ENCODE assay signal across 20 cellular contexts in genomic region chr6:110529907-110530306, GRCh38. TPM values are rescaled to one million over a fixed set of nuclear protein-coding genes. Genes with fewer than 3 reads are reported as not detected.
A peak's percentile ranks its signal among the peaks of the same experiment; 100 is the strongest.
DNase-seq lines count a peak whose midpoint lies in the region; ATAC-seq, FAIRE-seq and TF ChIP-seq lines count a peak whose summit lies in the region.
"Had no signal": no experiment of that assay in that cellular context is flagged by ENCODE, and none has a peak within 500 bp of the region (broad histone marks: within the 10 kb centered on the region; RNA-seq: fewer than 3 reads in every experiment).

No MANE protein-coding gene starts in this region.

- H2BK120ac ChIP-seq in IMR-90 (ENCODE audit: low read depth, low read length) = peak overlapping the region; percentile 97

- no peak for ATAC-seq in IMR-90 (ENCODE audit: low read depth)
- no peak for ATAC-seq in K562
- ATAC-seq in foreskin keratinocyte = no peak
- no peak for ATAC-seq in HG03135 (IDR thresholded peaks at IDR 0.05; ENCODE audit: unreplicated experiment)
- ATAC-seq in GM21786 (IDR thresholded peaks at IDR 0.05; ENCODE audit: unreplicated experiment) = no peak
- ATAC-seq: activated CD4-positive, CD25-positive, alpha-beta regulatory T cell treated with anti-CD3 and anti-CD28 coated beads, Interleukin-2, amount 50 U/mL, for 24 hours; lower lobe of right lung; natural killer cell had no signal

- H2AFZ ChIP-seq in IMR-90 (replicated peaks; ENCODE audit: low read length, poor library complexity) = peak overlapping the region; percentile 88
- H2AFZ ChIP-seq in K562 (ENCODE audit: low read depth, low read length) = no peak overlapping the region

- intact Hi-C loops in IMR-90 (cut with micrococcal nuclease) = loop anchor here (2.0 kb wide), 2 partner anchors 285 to 429 kb away; partner anchors contain the start of genes CDK19 and GTF3C6
- intact Hi-C loops in K562 (cut with micrococcal nuclease) = loop anchor here (2.0 kb wide), 4 partner anchors 419 to 727 kb away; no protein-coding TSS in a partner anchor

- no peak for FAIRE-seq in K562 (lab: Jason Lieb, UNC)

- peak overlapping the region; percentile 93 for H2AK9ac ChIP-seq in IMR-90 (replicated peaks; ENCODE audit: low read depth, low read length, poor library complexity)

- peak overlapping the region; percentile 93 for H2BK15ac ChIP-seq in IMR-90 (ENCODE audit: low read depth, low read length)

- H3K4me1 ChIP-seq in IMR-90 (ENCODE audit: control insufficient read depth, insufficient read depth, low read length) (peaks cover 13% of the 10 kb centered on the region), K562 (replicated peaks in 1 of 2; ENCODE audit: control insufficient read depth in 2 of 2, insufficient read depth in 2 of 2, low read length in 2 of 2) (no peaks in the 10 kb centered on the region; a peak in 1 of 5 replicates), foreskin keratinocyte (peaks cover 33% of the 10 kb centered on the region), tibial nerve (peaks cover 0 to 44% (median 2%) of the 10 kb centered on the region in 4 donors)

- H4K91ac ChIP-seq in IMR-90 (ENCODE audit: insufficient read depth, low read depth, low read length) = peak overlapping the region; percentile 87

- H3K79me1 ChIP-seq in IMR-90 (ENCODE audit: low read depth in 1 of 2, low read length in 2 of 2) = no peaks in the 10 kb centered on the region; a peak in 1 of 4 replicates

- H3K36me3 ChIP-seq in IMR-90 (ENCODE audit: control insufficient read depth, insufficient read depth, low read length) (no peaks in the 10 kb centered on the region), K562 (ENCODE audit: control insufficient read depth, insufficient read depth, low read length) (no peaks in the 10 kb centered on the region), tibial nerve (no peaks in the 10 kb centered on the region)
- H3K36me3 ChIP-seq: lower lobe of right lung, transverse colon had no signal

- peak overlapping the region; percentile 100 for H2AK5ac ChIP-seq in IMR-90 (ENCODE audit: low read depth, low read length)

- peak overlapping the region; percentile 68 for H4K5ac ChIP-seq in IMR-90 (ENCODE audit: low read depth, low read length)

- peaks cover 10% of the 10 kb centered on the region; the same call in 1 of the 2 replicates for H3K9me1 ChIP-seq in IMR-90 (ENCODE audit: insufficient read depth, low read length)
- H3K9me1 ChIP-seq in K562 (ENCODE audit: control insufficient read depth, insufficient read depth, low read length) = no peaks in the 10 kb centered on the region

- CTCF ChIA-PET in IMR-90 (lab: Yijun Ruan, JAX) = interaction anchor here (0.9 kb wide), 1 partner anchor 482 kb away, joined by 3 read pairs; no protein-coding TSS in a partner anchor
- CTCF ChIA-PET in K562 (lab: Yijun Ruan, JAX; ENCODE audit: low intra/inter-chr PET ratio) = no interaction called here

- H4K20me1 ChIP-seq in IMR-90 (ENCODE audit: insufficient read depth, low read length) (no peaks in the 10 kb centered on the region), K562 (replicated peaks; ENCODE audit: control insufficient read depth, insufficient read depth, low read length) (no peaks in the 10 kb centered on the region)

- peak overlapping the region; percentile 97 for H3K4ac ChIP-seq in IMR-90 (ENCODE audit: low read depth, low read length)

- peak; percentile 57 for DNase-seq in IMR-90
- no peak for DNase-seq in K562 (ENCODE audit: extremely low read depth in 1 of 4, low spot score in 3 of 4)
- no peak for DNase-seq in foreskin keratinocyte
- no peak for DNase-seq in tibial nerve (ENCODE audit: low spot score in 2 of 2)
- DNase-seq in OCI-M1 (lab: John Stamatoyannopoulos, UW) = no peak
- DNase-seq: CD4-positive, alpha-beta T cell; lower lobe of right lung; natural killer cell; NCI-H2029 treated with DMSO at 0.1 percent for 48 hours; NCI-H526; stimulated activated CD4-positive, alpha-beta T cell treated with anti-CD3 and anti-CD28 coated beads, Interleukin-12 subunit alpha, Interleukin-12 subunit beta, amount 100 ng/mL, for 4 hours; transverse colon had no signal

- H4K8ac ChIP-seq in IMR-90 (ENCODE audit: low read depth in 2 of 2, low read length in 2 of 2) = peak overlapping the region; percentile 60 to 96

- H3K4me2 ChIP-seq in IMR-90 (ENCODE audit: low read depth, low read length) (peak overlapping the region; percentile 40; the same call in 1 of the 2 replicates), K562 (ENCODE audit: insufficient read depth, low read length) (no peak overlapping the region)

- H3K9ac ChIP-seq in IMR-90 (ENCODE audit: low read depth, low read length) (no peak overlapping the region), K562 (ENCODE audit: insufficient read depth in 1 of 2, low read depth in 2 of 2, low read length in 2 of 2) (no peak overlapping the region)

- H3K18ac ChIP-seq in IMR-90 (ENCODE audit: low read depth, low read length) = peak overlapping the region; percentile 46; the same call in 1 of the 2 replicates

- TF ChIP-seq RAD21 in IMR-90 (IDR thresholded peaks at IDR 0.05; ENCODE audit: low read length) (no peak), K562 (CRISPR knock-in tag; conservative IDR thresholded peaks at IDR 0.05 in 1 of 2, IDR thresholded peaks at IDR 0.05 in 1 of 2) (no peak)

- no TSS peak for BruUV-seq in IMR-90 (replicated peaks; lab: Mats Ljungman, UMichigan)
- no TSS peak for BruUV-seq in K562 (replicated peaks; lab: Mats Ljungman, UMichigan)

- peak overlapping the region; percentile 97 for H2BK20ac ChIP-seq in IMR-90 (ENCODE audit: low read depth, low read length)

- peak overlapping the region; percentile 96 for H3K14ac ChIP-seq in IMR-90 (replicated peaks; ENCODE audit: low read depth, low read length)

- dilution Hi-C loops in IMR-90 (cut with HindIII; ENCODE audit: low sequenced_read_pairs, unreplicated experiment) = loop anchor here (10.0 kb wide), 1 partner anchor 465 kb away; no protein-coding TSS in a partner anchor

- no peak for TF ChIP-seq CTCF in IMR-90 (conservative IDR thresholded peaks at IDR 0.05; ENCODE audit: low read depth, low read length)
- no peak for TF ChIP-seq CTCF in K562 (IDR thresholded peaks at IDR 0.05 in 2 of 3, conservative IDR thresholded peaks at IDR 0.05 in 1 of 3; ENCODE audit: insufficient read depth in 2 of 3, low read depth in 1 of 3, low read length in 3 of 3)
- TF ChIP-seq CTCF in foreskin keratinocyte (conservative IDR thresholded peaks at IDR 0.05) = no peak
- TF ChIP-seq CTCF in tibial nerve (IDR thresholded peaks at IDR 0.05) = no peak

- peaks cover 2% of the 10 kb centered on the region; the same call in 1 of the 2 replicates for H3K9me3 ChIP-seq in IMR-90 (ENCODE audit: control insufficient read depth, insufficient read depth, low read length)
- no peaks in the 10 kb centered on the region for H3K9me3 ChIP-seq in K562 (replicated peaks; ENCODE audit: control insufficient read depth, insufficient read depth, low read depth, low read length)
- H3K9me3 ChIP-seq in tibial nerve = no peaks in the 10 kb centered on the region
- H3K9me3 ChIP-seq: lower lobe of right lung, transverse colon had no signal

- H3K27ac ChIP-seq in IMR-90 (ENCODE audit: insufficient read depth, low read length) = peak overlapping the region; percentile 41
- no peak overlapping the region for H3K27ac ChIP-seq in K562 (ENCODE audit: extremely low read depth, low read depth, low read length)
- peak overlapping the region; percentile 41 for H3K27ac ChIP-seq in foreskin keratinocyte
- peak overlapping the region in 3 of 4 donors; percentile 15 to 85 (median 72) for H3K27ac ChIP-seq in tibial nerve
- H3K27ac ChIP-seq: lower lobe of right lung, transverse colon had no signal

- peak overlapping the region; percentile 88 for H2BK5ac ChIP-seq in IMR-90 (ENCODE audit: low read depth, low read length, poor library complexity, severe bottlenecking)

- H3K23ac ChIP-seq in IMR-90 (ENCODE audit: low read depth, low read length) = peak overlapping the region; percentile 72; the same call in 1 of the 2 replicates

- in situ Hi-C loops in IMR-90 (cut with MboI; ENCODE audit: low sequenced_read_pairs) (loop anchor here (5.0 to 25.0 kb wide), 4 partner anchors 145 to 682 kb away; partner anchors contain the start of gene GTF3C6), K562 (cut with MboI) (no loop called here)

- no peak for TF ChIP-seq POLR2A in IMR-90 (IDR thresholded peaks at IDR 0.05; ENCODE audit: low read depth, low read length)
- no peak for TF ChIP-seq POLR2A in K562 (conservative IDR thresholded peaks at IDR 0.05)
- TF ChIP-seq POLR2A in tibial nerve (IDR thresholded peaks at IDR 0.05) = no peak

- H3K4me3 ChIP-seq in IMR-90 (ENCODE audit: insufficient read depth, low read depth, low read length) (no peak overlapping the region), K562 (no peak overlapping the region), tibial nerve (no peak overlapping the region)
- H3K4me3 ChIP-seq: lower lobe of right lung, transverse colon had no signal

- 50% methylated on average over 1 of the region's 3 CpGs; no CpG with 5 or more reads in 1 of the 2 experiments for WGBS in IMR-90 (ENCODE audit: extremely low coverage in 2 of 2, insufficient read length in 1 of 2), 2 experiments
- WGBS in K562 (ENCODE audit: insufficient coverage, low coverage, missing lambda C conversion rate) = 0% methylated on average over 3 of the region's 3 CpGs
- WGBS in tibial nerve, 2 donors = 66 to 94% methylated on average over 3 of the region's 3 CpGs

- POLR2A ChIA-PET in IMR-90 (lab: Charles Lee; ENCODE audit: unreplicated experiment) = interaction anchor here (0.8 kb wide), 1 partner anchor 344 kb away, joined by 3 read pairs; the partner anchor contains the start of gene AMD1
- POLR2A ChIA-PET in K562 (lab: Yijun Ruan, JAX) = interaction anchor here (0.9 kb wide), 1 partner anchor 8 kb away, joined by 3 read pairs; no protein-coding TSS in a partner anchor

- H3K79me2 ChIP-seq in K562 (ENCODE audit: control insufficient read depth, insufficient read depth, low read length) = no peaks in the 10 kb centered on the region

- peak overlapping the region; percentile 5; the same call in 1 of the 2 replicates for H3K56ac ChIP-seq in IMR-90 (ENCODE audit: extremely low read depth, insufficient read depth, low read length)

- H3K27me3 ChIP-seq in IMR-90 (ENCODE audit: control insufficient read depth, insufficient read depth, low read length) = no peaks in the 10 kb centered on the region
- H3K27me3 ChIP-seq in K562 (ENCODE audit: control insufficient read depth in 2 of 2, insufficient read depth in 2 of 2, low read length in 2 of 2) = peaks cover 2 to 13% of the 10 kb centered on the region in 2 experiments; a peak in 3 of 5 replicates
- no peaks in the 10 kb centered on the region for H3K27me3 ChIP-seq in foreskin keratinocyte
- no peaks in the 10 kb centered on the region for H3K27me3 ChIP-seq in tibial nerve
- H3K27me3 ChIP-seq: transverse colon had no signal

- no peak for TF ChIP-seq EP300 in K562 (IDR thresholded peaks at IDR 0.05; ENCODE audit: low read length)
- no peak for TF ChIP-seq EP300 in tibial nerve (IDR thresholded peaks at IDR 0.05)

RNA-seq across cellular contexts. Expression of gene SLC22A16, which starts 53.5 kb away (rescaled TPM):
- not detected in 2 replicates for total RNA-seq in IMR-90 (2012; rRNA removed)
- not detected in 2 replicates for polyA plus RNA-seq in IMR-90 (2012; rRNA removed)
- not detected in 2 replicates for polyA plus RNA-seq in IMR-90 (2012; cell fraction: cytosol; rRNA removed)
- not detected in 2 replicates for polyA plus RNA-seq in IMR-90 (2012; cell fraction: nucleus; rRNA removed; ENCODE audit: low replicate concordance)
- total RNA-seq in K562 (2011; cell fraction: chromatin; rRNA removed; ENCODE audit: low replicate concordance) = not detected in 2 replicates
- total RNA-seq in K562 (2011; cell fraction: nucleolus; rRNA removed) = not detected in 2 replicates
- not detected in 2 replicates for total RNA-seq in K562 (2011; cell fraction: nucleoplasm; rRNA removed)
- total RNA-seq in K562 (2014; rRNA removed) = not detected in 2 replicates
- total RNA-seq in K562 (2014; rRNA removed; fragmentation: Illumina TruSeq; extraction: Trizol) = not detected in 2 replicates
- total RNA-seq in K562 (2015; rRNA removed; fragmentation: Illumina TruSeq; extraction: Trizol) = not detected in 2 replicates
- total RNA-seq in K562 (2021) = not detected in 2 replicates
- polyA plus RNA-seq in K562 (2011; rRNA removed) = not detected in 2 replicates
- not detected in 2 replicates for polyA plus RNA-seq in K562 (2011; cell fraction: cytosol; rRNA removed)
- not detected in 2 replicates for polyA plus RNA-seq in K562 (2011; cell fraction: nucleus; rRNA removed)
- polyA plus RNA-seq in K562 (2012) = not detected in 2 replicates
- polyA plus RNA-seq in K562 (2014; fragmentation: Illumina TruSeq; extraction: Trizol) = not detected in 2 replicates
- not detected for polyA plus RNA-seq in K562 (2014; fragmentation: Nextera tagmentation; extraction: Ambion mirVana)
- not detected in 2 replicates for polyA plus RNA-seq in K562 (2014; rRNA removed)
- polyA minus RNA-seq in K562 (2011; rRNA and poly(A)+ RNA removed) = not detected in 2 replicates
- polyA minus RNA-seq in K562 (2011; cell fraction: cytosol; rRNA and poly(A)+ RNA removed) = not detected in 2 replicates
- not detected in 2 replicates for polyA minus RNA-seq in K562 (2011; cell fraction: nucleus; rRNA and poly(A)+ RNA removed)
- not detected in 2 replicates for total RNA-seq in foreskin keratinocyte
- polyA plus RNA-seq in foreskin keratinocyte = 0.09 TPM in 1 of 2 replicates, not detected in the other
- not detected for total RNA-seq in tibial nerve
- total RNA-seq: activated CD8-positive, alpha-beta memory T cell treated with anti-CD3 and anti-CD28 coated beads for 36 hours; activated T-helper 2 cell treated with anti-CD3 and anti-CD28 coated beads, Interferon-gamma antibody, Interleukin-2, Interleukin-4, amounts not matched to agents 10 μg/mL and 5 μg/mL and 100 μg/mL, durations not matched to agents 14 hours and 24 hours and 36 hours; CD4-positive, alpha-beta T cell; glomerular endothelial cell; natural killer cell; progenitor cell of endocrine pancreas; SK-MEL-5; transverse colon had no signal
